17 cellular contexts compared by ENCODE assay signal in the genomic region with DNA sequence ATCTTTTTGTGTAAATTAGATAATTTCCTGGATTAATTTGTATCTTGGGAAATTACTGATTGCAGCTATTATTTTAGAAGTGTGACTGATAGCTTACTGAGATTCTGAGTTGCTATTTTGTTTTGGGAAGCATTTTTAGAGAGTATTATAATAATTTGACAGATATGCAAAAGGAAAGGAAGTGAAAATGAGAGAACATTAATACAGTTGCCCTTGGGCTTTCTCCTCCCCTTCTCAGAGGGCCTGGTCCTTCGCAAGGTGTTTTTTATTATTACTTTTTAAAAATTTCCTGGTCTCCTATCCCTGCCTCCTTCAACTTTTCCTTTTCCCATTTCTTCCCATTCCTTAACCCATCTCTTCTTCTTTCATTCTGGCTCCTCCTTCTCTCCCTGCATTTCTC.
"Had no signal": no experiment of that assay in that cellular context is flagged by ENCODE, and none has a peak within 500 bp of the region (broad histone marks: within the 10 kb centered on the region; RNA-seq: fewer than 3 reads in every experiment).

No MANE protein-coding gene starts in this region.

- DNase-seq: activated CD4-positive, alpha-beta T cell treated with anti-CD3 and anti-CD28 coated beads, Interleukin-2, amount 50 U/mL, for 48 hours; activated naive CD4-positive, alpha-beta T cell treated with anti-CD3 and anti-CD28 coated beads, Interleukin-2, amount 10 ng/mL, durations not matched to agents 7 days and 5 days; activated T-cell treated with anti-CD3 and anti-CD28 coated beads, Interleukin-2, amount 50 U/mL, for 1 hour; erythroblast; gastrocnemius medialis; left cardiac atrium; lower lobe of right lung; midbrain; naive thymus-derived CD4-positive, alpha-beta T cell; stimulated activated CD4-positive, alpha-beta T cell treated with anti-CD3 and anti-CD28 coated beads, Interleukin-1b, Interleukin-23, amount 100 ng/mL, for 48 hours; stomach; T1000 had no signal

- H3K27me3 Mint-ChIP-seq: activated naive CD4-positive, alpha-beta T cell treated with anti-CD3 and anti-CD28 coated beads, Interleukin-2, amount 10 ng/mL, durations not matched to agents 7 days and 5 days; naive thymus-derived CD4-positive, alpha-beta T cell had no signal

- H3K27ac Mint-ChIP-seq: activated naive CD4-positive, alpha-beta T cell treated with anti-CD3 and anti-CD28 coated beads, Interleukin-2, amount 10 ng/mL, durations not matched to agents 7 days and 5 days had no signal

- H3K9ac ChIP-seq: parathyroid adenoma had no signal

- H3K4me1 Mint-ChIP-seq: activated naive CD4-positive, alpha-beta T cell treated with anti-CD3 and anti-CD28 coated beads, Interleukin-2, amount 10 ng/mL, durations not matched to agents 7 days and 5 days had no signal

- H3K9me3 Mint-ChIP-seq: activated naive CD4-positive, alpha-beta T cell treated with anti-CD3 and anti-CD28 coated beads, Interleukin-2, amount 10 ng/mL, durations not matched to agents 7 days and 5 days; naive thymus-derived CD4-positive, alpha-beta T cell had no signal

- H3K27ac ChIP-seq: ascending aorta, cardiac muscle cell, gastrocnemius medialis, lower lobe of right lung, neutrophil, parathyroid adenoma, stomach, thoracic aorta had no signal

- H2AFZ ChIP-seq: parathyroid adenoma had no signal

- H3K4me3 Mint-ChIP-seq: activated naive CD4-positive, alpha-beta T cell treated with anti-CD3 and anti-CD28 coated beads, Interleukin-2, amount 10 ng/mL, durations not matched to agents 7 days and 5 days had no signal

- H3K27me3 ChIP-seq: ascending aorta, cardiac muscle cell, gastrocnemius medialis, neutrophil, stomach had no signal

- H3K4me1 ChIP-seq: ascending aorta, lower lobe of right lung, parathyroid adenoma had no signal

- H3K36me3 ChIP-seq: ascending aorta, cardiac muscle cell, gastrocnemius medialis, lower lobe of right lung, neutrophil, thoracic aorta had no signal

- ATAC-seq: gastrocnemius medialis; left cardiac atrium; lower lobe of right lung; naive thymus-derived CD4-positive, alpha-beta T cell had no signal

- H3K9me3 ChIP-seq: ascending aorta, gastrocnemius medialis, lower lobe of right lung, neutrophil, stomach, thoracic aorta had no signal

- H3K4me3 ChIP-seq: ascending aorta, cardiac muscle cell, gastrocnemius medialis, lower lobe of right lung, stomach, thoracic aorta had no signal
